ENCODE assay signal across 21 cellular contexts in genomic region chr1:66506991-66507390, GRCh38. TPM values are rescaled to one million over a fixed set of nuclear protein-coding genes. Genes with fewer than 3 reads are reported as not detected.
"Had no signal": no experiment of that assay in that cellular context is flagged by ENCODE, and none has a peak within 500 bp of the region (broad histone marks: within the 10 kb centered on the region; RNA-seq: fewer than 3 reads in every experiment).

No MANE protein-coding gene starts in this region.

- H3K27ac Mint-ChIP-seq: endodermal cell; naive thymus-derived CD4-positive, alpha-beta T cell had no signal

- H3K4me3 ChIP-seq: coronary artery, gastroesophageal sphincter, hepatocyte, lung, right atrium auricular region, sigmoid colon, skin epidermis had no signal

- H3K9me3 Mint-ChIP-seq: endodermal cell had no signal

- H3K4me3 Mint-ChIP-seq: endodermal cell; naive thymus-derived CD4-positive, alpha-beta T cell had no signal

- H3K27ac ChIP-seq: coronary artery, gastroesophageal sphincter, hepatocyte, neutrophil, right atrium auricular region, sigmoid colon, skin epidermis had no signal

- H3K4me2 ChIP-seq: hepatocyte had no signal

- H3K9me3 ChIP-seq: gastroesophageal sphincter, neutrophil, right atrium auricular region, sigmoid colon had no signal

- ATAC-seq: gastroesophageal sphincter; left colon; naive thymus-derived CD4-positive, alpha-beta T cell had no signal

- DNase-seq: cerebellar nuclear complex; effector CD4-positive, alpha-beta T cell; endodermal cell; head of caudate nucleus; left colon; left ventricle myocardium superior; naive thymus-derived CD4-positive, alpha-beta T cell; posterior cingulate gyrus; sigmoid colon; stimulated activated CD4-positive, alpha-beta T cell treated with anti-CD3 and anti-CD28 coated beads, Interleukin-2, amount 100 ng/mL, for 48 hours; stimulated activated naive CD4-positive, alpha-beta T cell treated with Interleukin-2 at 50 U/mL for 16 hours; trophoblast cell had no signal

- H3K36me3 ChIP-seq: gastroesophageal sphincter, neutrophil, right atrium auricular region, sigmoid colon had no signal

- H3K4me1 Mint-ChIP-seq: naive thymus-derived CD4-positive, alpha-beta T cell had no signal

- H3K4me1 ChIP-seq: right atrium auricular region had no signal

- H2AFZ ChIP-seq: hepatocyte had no signal

- H3K36me3 Mint-ChIP-seq: naive thymus-derived CD4-positive, alpha-beta T cell had no signal

- H3K27me3 ChIP-seq: gastroesophageal sphincter, hepatocyte, neutrophil, right atrium auricular region, sigmoid colon had no signal

- FAIRE-seq: endothelial cell of umbilical vein, urothelium cell line had no signal

- H3K79me2 ChIP-seq: hepatocyte had no signal

RNA-seq across cellular contexts. Expression of gene SGIP1, which starts 27.0 kb away (rescaled TPM):
- total RNA-seq: naive thymus-derived CD4-positive, alpha-beta T cell had no signal
- polyA plus RNA-seq: naive thymus-derived CD4-positive, alpha-beta T cell had no signal
